Comparison of ENCODE assay signal across 23 cellular contexts in the genomic region with DNA sequence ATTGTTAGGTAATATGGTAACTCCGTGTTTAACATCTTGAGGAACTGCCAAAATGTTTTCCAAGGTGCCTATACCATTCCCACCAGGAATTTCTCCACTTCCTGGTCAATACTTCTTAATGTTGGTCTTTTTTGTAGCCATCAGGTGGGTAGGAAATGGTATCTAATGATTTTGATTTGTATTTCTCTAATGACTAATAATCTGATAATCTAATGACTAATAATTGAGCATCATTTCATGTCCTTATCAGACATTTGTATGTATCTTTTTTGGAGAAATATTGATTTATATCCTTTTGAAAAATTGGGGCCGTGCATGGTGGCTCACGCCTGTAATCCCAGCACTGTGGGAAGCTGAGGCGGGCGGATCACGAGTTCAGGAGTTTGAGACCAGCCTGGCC.
"Had no signal": no experiment of that assay in that cellular context is flagged by ENCODE, and none has a peak within 500 bp of the region (broad histone marks: within the 10 kb centered on the region; RNA-seq: fewer than 3 reads in every experiment).

No MANE protein-coding gene starts in this region.

- H3K27me3 ChIP-seq: colonic mucosa, esophagus muscularis mucosa, sigmoid colon, tibial nerve, upper lobe of right lung, vagina had no signal

- H3K9me3 ChIP-seq: colonic mucosa, esophagus muscularis mucosa, lower lobe of right lung, prostate gland, sigmoid colon, thoracic aorta, tibial nerve, upper lobe of right lung, vagina had no signal

- ATAC-seq: left ventricle myocardium superior; lower lobe of right lung; naive thymus-derived CD8-positive, alpha-beta T cell; right cardiac atrium; stimulated activated effector memory CD8-positive, alpha-beta T cell treated with anti-CD3 and anti-CD28 coated beads, Interleukin-12 subunit alpha, Interleukin-12 subunit beta, amount 100 ng/mL, for 72 hours; upper lobe of right lung had no signal

- H3K4me3 Mint-ChIP-seq: dendritic cell treated with granulocyte-macrophage colony-stimulating factor and Interleukin-4, amounts not matched to agents 40 ng/mL and 50 ng/mL, for 4 days; endodermal cell; nephron progenitor cell; stimulated activated effector memory CD8-positive, alpha-beta T cell treated with anti-CD3 and anti-CD28 coated beads, Interleukin-12 subunit alpha, Interleukin-12 subunit beta, amount 100 ng/mL, for 72 hours; stimulated activated naive CD8-positive, alpha-beta T cell treated with anti-CD3 and anti-CD28 coated beads, Interleukin-15, Interleukin-2, amounts not matched to agents 100 ng/mL and 50 ng/mL, for 24 hours had no signal

- H3K4me1 ChIP-seq: lower lobe of right lung, prostate gland had no signal

- H3K27me3 Mint-ChIP-seq: dendritic cell treated with granulocyte-macrophage colony-stimulating factor and Interleukin-4, amounts not matched to agents 40 ng/mL and 50 ng/mL, for 4 days; naive thymus-derived CD8-positive, alpha-beta T cell; stimulated activated naive CD8-positive, alpha-beta T cell treated with anti-CD3 and anti-CD28 coated beads, Interleukin-15, Interleukin-2, amounts not matched to agents 100 ng/mL and 50 ng/mL, for 24 hours had no signal

- H3K36me3 ChIP-seq: colonic mucosa, esophagus muscularis mucosa, lower lobe of right lung, prostate gland, sigmoid colon, thoracic aorta, tibial nerve, upper lobe of right lung, vagina had no signal

- H3K27ac Mint-ChIP-seq: endodermal cell; stimulated activated effector memory CD8-positive, alpha-beta T cell treated with anti-CD3 and anti-CD28 coated beads, Interleukin-12 subunit alpha, Interleukin-12 subunit beta, amount 100 ng/mL, for 72 hours had no signal

- DNase-seq: colonic mucosa; effector CD8-positive, alpha-beta T cell; endodermal cell; foreskin melanocyte; left ventricle myocardium superior; lower lobe of right lung; naive thymus-derived CD8-positive, alpha-beta T cell; nephron progenitor cell; nucleus accumbens; right cardiac atrium; sigmoid colon; stimulated activated CD4-positive, alpha-beta T cell treated with anti-CD3 and anti-CD28 coated beads, Interleukin-2, amount 100 ng/mL, for 24 hours; stimulated activated CD4-positive, alpha-beta T cell treated with anti-CD3 and anti-CD28 coated beads, Interleukin-4, amount 100 ng/mL, for 24 hours; upper lobe of right lung had no signal

- H3K9me3 Mint-ChIP-seq: dendritic cell treated with granulocyte-macrophage colony-stimulating factor and Interleukin-4, amounts not matched to agents 40 ng/mL and 50 ng/mL, for 4 days; endodermal cell; naive thymus-derived CD8-positive, alpha-beta T cell; nephron progenitor cell; stimulated activated effector memory CD8-positive, alpha-beta T cell treated with anti-CD3 and anti-CD28 coated beads, Interleukin-12 subunit alpha, Interleukin-12 subunit beta, amount 100 ng/mL, for 72 hours; stimulated activated naive CD8-positive, alpha-beta T cell treated with anti-CD3 and anti-CD28 coated beads, Interleukin-15, Interleukin-2, amounts not matched to agents 100 ng/mL and 50 ng/mL, for 24 hours had no signal

- H3K4me3 ChIP-seq: colonic mucosa, esophagus muscularis mucosa, lower lobe of right lung, prostate gland, sigmoid colon, thoracic aorta, tibial nerve, upper lobe of right lung, vagina had no signal

- H3K36me3 Mint-ChIP-seq: stimulated activated effector memory CD8-positive, alpha-beta T cell treated with anti-CD3 and anti-CD28 coated beads, Interleukin-12 subunit alpha, Interleukin-12 subunit beta, amount 100 ng/mL, for 72 hours had no signal

- H3K27ac ChIP-seq: colonic mucosa, esophagus muscularis mucosa, lower lobe of right lung, prostate gland, sigmoid colon, thoracic aorta, tibial nerve, upper lobe of right lung, vagina had no signal

- FAIRE-seq: keratinocyte had no signal
